Comparison of ENCODE assay signal across 25 cellular contexts in genomic region chrX:104762641-104763040, GRCh38.
DNase-seq lines count a peak whose midpoint lies in the region; ATAC-seq, FAIRE-seq and TF ChIP-seq lines count a peak whose summit lies in the region.
"Had no signal": no experiment of that assay in that cellular context is flagged by ENCODE, and none has a peak within 500 bp of the region (broad histone marks: within the 10 kb centered on the region; RNA-seq: fewer than 3 reads in every experiment).

No MANE protein-coding gene starts in this region.

- no peak for ATAC-seq in A549
- no peak for ATAC-seq in HG03135 (IDR thresholded peaks at IDR 0.05; ENCODE audit: unreplicated experiment)

- no peak for TF ChIP-seq CTCF in A549 (IDR thresholded peaks at IDR 0.05)
- TF ChIP-seq CTCF in HEK293 (tag by site-specific recombination; IDR thresholded peaks at IDR 0.05): no peak
- TF ChIP-seq CTCF in bronchial epithelial cell (IDR thresholded peaks at IDR 0.05; ENCODE audit: insufficient read depth, low read length, severe bottlenecking): no peak
- no peak for TF ChIP-seq CTCF in colonic mucosa (IDR thresholded peaks at IDR 0.05)

- intact Hi-C loops in colonic mucosa (cut with DNase I): no loop called here

- H3K4me1 ChIP-seq in A549 (no peaks in the 10 kb centered on the region), HEK293 (ENCODE audit: control insufficient read depth, insufficient read depth, low read length) (no peaks in the 10 kb centered on the region), colonic mucosa (no peaks in the 10 kb centered on the region)
- H3K4me1 ChIP-seq: BE2C, BLaER1 had no signal

- H3K9me3 ChIP-seq in A549: no peaks in the 10 kb centered on the region
- H3K9me3 ChIP-seq in HEK293 (ENCODE audit: control insufficient read depth, insufficient read depth, low read depth, low read length): peaks cover 2% of the 10 kb centered on the region; the same call in 1 of the 2 replicates
- H3K9me3 ChIP-seq in colonic mucosa: no peaks in the 10 kb centered on the region
- H3K9me3 ChIP-seq: BE2C had no signal

- POLR2A ChIA-PET in A549 (lab: Yijun Ruan, JAX): no interaction called here
- POLR2A ChIA-PET in HEK293 (lab: Yijun Ruan, JAX): no interaction called here

- H3K27ac ChIP-seq in A549: no peak overlapping the region
- no peak overlapping the region for H3K27ac ChIP-seq in HEK293 (ENCODE audit: extremely low read depth, low read depth, low read length)
- no peak overlapping the region for H3K27ac ChIP-seq in colonic mucosa
- H3K27ac ChIP-seq: 22Rv1, BLaER1 had no signal

- no peak for TF ChIP-seq POLR2A in A549 (IDR thresholded peaks at IDR 0.05; ENCODE audit: low read length)

- H3K27me3 ChIP-seq in bronchial epithelial cell (ENCODE audit: control insufficient read depth, insufficient read depth, low read length) (no peaks in the 10 kb centered on the region), colonic mucosa (no peaks in the 10 kb centered on the region)
- H3K27me3 ChIP-seq: BE2C, BLaER1 had no signal

- CTCF ChIA-PET in A549 (lab: Yijun Ruan, JAX): interaction anchor here (0.6 kb wide), 1 partner anchor 666 kb away, joined by 3 read pairs; no protein-coding TSS in a partner anchor
- CTCF ChIA-PET in HEK293 (lab: Yijun Ruan, JAX): no interaction called here

- TF ChIP-seq RAD21 in A549 (conservative IDR thresholded peaks at IDR 0.05 in 1 of 2, IDR thresholded peaks at IDR 0.05 in 1 of 2): no peak

- H3K4me2 ChIP-seq in A549: no peak overlapping the region
- H3K4me2 ChIP-seq: BLaER1 had no signal

- H3K36me3 ChIP-seq in HEK293 (ENCODE audit: control insufficient read depth in 2 of 2, insufficient read depth in 1 of 2, low read length in 2 of 2) (no peaks in the 10 kb centered on the region), bronchial epithelial cell (ENCODE audit: control insufficient read depth, insufficient read depth, low read length) (no peaks in the 10 kb centered on the region), colonic mucosa (no peaks in the 10 kb centered on the region)
- H3K36me3 ChIP-seq: BE2C, BLaER1 had no signal

- DNase-seq in A549 (ENCODE audit: low read depth in 1 of 2, low spot score in 1 of 2) (no peak), bronchial epithelial cell (ENCODE audit: low read depth) (no peak), NCI-H1694 (lab: John Stamatoyannopoulos, UW) (no peak), colonic mucosa (no peak)
- DNase-seq: ACHN; BE2C; C1 segment of cervical spinal cord; CD4-positive, alpha-beta memory T cell; CD4-positive, CD25-positive, alpha-beta regulatory T cell; CD8-positive, alpha-beta memory T cell; COR-L47; DMS 273 treated with DMSO at 0.1 percent for 48 hours; DMS153; DMS53; DMS79; DND-41; EL; GF-D8 had no signal

- no peak overlapping the region for H3K9ac ChIP-seq in colonic mucosa (ENCODE audit: low read depth in 2 of 2, low read length in 2 of 2)
- H3K9ac ChIP-seq: BLaER1 had no signal

- TF ChIP-seq EP300 in A549 (IDR thresholded peaks at IDR 0.05): no peak

- no peak overlapping the region for H3K4me3 ChIP-seq in A549
- no peak overlapping the region for H3K4me3 ChIP-seq in HEK293 (ENCODE audit: low read depth, low read length)
- no peak overlapping the region for H3K4me3 ChIP-seq in bronchial epithelial cell (ENCODE audit: low read depth, low read length)
- no peak overlapping the region for H3K4me3 ChIP-seq in colonic mucosa
- H3K4me3 ChIP-seq: BLaER1 had no signal

- FAIRE-seq in A549 (lab: Jason Lieb, UNC) (no peak), bronchial epithelial cell (lab: Jason Lieb, UNC) (peak; percentile 52)
- FAIRE-seq: G401.6, GM12891, GM19239 had no signal

TF ChIP-seq in A549, 52 proteins besides CTCF, POLR2A, EP300 and RAD21:
- TF ChIP-seq NFE2L2 (conservative IDR thresholded peaks at IDR 0.05; ENCODE audit: low read length) (no peak), ZFP36 (IDR thresholded peaks at IDR 0.05; ENCODE audit: borderline replicate concordance, partially characterized antibody) (peak; percentile 74)

TF ChIP-seq in HEK293, 187 proteins besides CTCF, POLR2A, EP300 and RAD21:
- TF ChIP-seq, protein P1, sequence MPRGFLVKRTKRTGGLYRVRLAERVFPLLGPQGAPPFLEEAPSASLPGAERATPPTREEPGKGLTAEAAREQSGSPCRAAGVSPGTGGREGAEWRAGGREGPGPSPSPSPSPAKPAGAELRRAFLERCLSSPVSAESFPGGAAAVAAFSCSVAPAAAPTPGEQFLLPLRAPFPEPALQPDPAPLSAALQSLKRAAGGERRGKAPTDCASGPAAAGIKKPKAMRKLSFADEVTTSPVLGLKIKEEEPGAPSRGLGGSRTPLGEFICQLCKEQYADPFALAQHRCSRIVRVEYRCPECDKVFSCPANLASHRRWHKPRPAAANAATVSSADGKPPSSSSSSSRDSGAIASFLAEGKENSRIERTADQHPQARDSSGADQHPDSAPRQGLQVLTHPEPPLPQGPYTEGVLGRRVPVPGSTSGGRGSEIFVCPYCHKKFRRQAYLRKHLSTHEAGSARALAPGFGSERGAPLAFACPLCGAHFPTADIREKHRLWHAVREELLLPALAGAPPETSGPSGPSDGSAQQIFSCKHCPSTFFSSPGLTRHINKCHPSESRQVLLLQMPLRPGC (tag by site-specific recombination; IDR thresholded peaks at IDR 0.05): no peak
- TF ChIP-seq, protein P2, sequence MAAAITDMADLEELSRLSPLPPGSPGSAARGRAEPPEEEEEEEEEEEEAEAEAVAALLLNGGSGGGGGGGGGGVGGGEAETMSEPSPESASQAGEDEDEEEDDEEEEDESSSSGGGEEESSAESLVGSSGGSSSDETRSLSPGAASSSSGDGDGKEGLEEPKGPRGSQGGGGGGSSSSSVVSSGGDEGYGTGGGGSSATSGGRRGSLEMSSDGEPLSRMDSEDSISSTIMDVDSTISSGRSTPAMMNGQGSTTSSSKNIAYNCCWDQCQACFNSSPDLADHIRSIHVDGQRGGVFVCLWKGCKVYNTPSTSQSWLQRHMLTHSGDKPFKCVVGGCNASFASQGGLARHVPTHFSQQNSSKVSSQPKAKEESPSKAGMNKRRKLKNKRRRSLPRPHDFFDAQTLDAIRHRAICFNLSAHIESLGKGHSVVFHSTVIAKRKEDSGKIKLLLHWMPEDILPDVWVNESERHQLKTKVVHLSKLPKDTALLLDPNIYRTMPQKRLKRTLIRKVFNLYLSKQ (tag by site-specific recombination; IDR thresholded peaks at IDR 0.05; ENCODE audit: borderline replicate concordance): no peak
- TF ChIP-seq ZNF585B (tag by site-specific recombination; IDR thresholded peaks at IDR 0.05) (peak; percentile 95), ZNF660 (tag by site-specific recombination; IDR thresholded peaks at IDR 0.05) (no peak), TRIM28 (IDR thresholded peaks at IDR 0.05; ENCODE audit: borderline replicate concordance, low read length) (peak; percentile 76; the same call in 1 of the 2 replicates), RBAK (tag by site-specific recombination; IDR thresholded peaks at IDR 0.05) (no peak), ATF2 (tag by site-specific recombination; IDR thresholded peaks at IDR 0.05; ENCODE audit: low read depth) (no peak)
